In genomic region chr7:135121868-135122267, GRCh38 we compare ENCODE assay signal across 13 cellular contexts.
"Had no signal": no experiment of that assay in that cellular context is flagged by ENCODE, and none has a peak within 500 bp of the region (broad histone marks: within the 10 kb centered on the region; RNA-seq: fewer than 3 reads in every experiment).

No MANE protein-coding gene starts in this region.

- H3K27me3 ChIP-seq: brain microvascular endothelial cell, sigmoid colon had no signal

- H3K9me3 ChIP-seq: sigmoid colon had no signal

- DNase-seq: activated CD4-positive, alpha-beta T cell treated with anti-CD3 and anti-CD28 coated beads, Interleukin-2, amount 50 U/mL, for 4 hours; activated CD4-positive, CD25-positive, alpha-beta regulatory T cell treated with anti-CD3 and anti-CD28 coated beads, Interleukin-2, amount 50 U/mL, for 72 hours; activated CD8-positive, alpha-beta memory T cell treated with anti-CD3 and anti-CD28 coated beads, Interleukin-2, amount 10 ng/mL, durations not matched to agents 7 days and 5 days; activated effector memory CD4-positive, alpha-beta T cell treated with anti-CD3 and anti-CD28 coated beads, Interleukin-2, amount 50 U/mL, for 16 hours; activated T-cell treated with anti-CD3 and anti-CD28 coated beads, Interleukin-2, amount 50 U/mL, for 24 hours; brain microvascular endothelial cell; left ventricle myocardium superior; mesenchymal stem cell; nephron progenitor cell; sigmoid colon; stimulated activated CD4-positive, alpha-beta T cell treated with anti-CD3 and anti-CD28 coated beads, Interleukin-12 subunit alpha, Interleukin-12 subunit beta, amount 100 ng/mL, for 4 hours; stimulated activated naive CD4-positive, alpha-beta T cell treated with Interleukin-2 at 50 U/mL for 16 hours had no signal

- H3K4me3 ChIP-seq: sigmoid colon had no signal

- H3K36me3 ChIP-seq: brain microvascular endothelial cell, sigmoid colon had no signal

- ATAC-seq: activated CD8-positive, alpha-beta memory T cell treated with anti-CD3 and anti-CD28 coated beads, Interleukin-2, amount 10 ng/mL, durations not matched to agents 7 days and 5 days; activated naive CD4-positive, alpha-beta T cell treated with anti-CD3 and anti-CD28 coated beads, Interleukin-2, amount 50 U/mL, for 72 hours; left ventricle myocardium superior had no signal

- H3K27ac ChIP-seq: brain microvascular endothelial cell, sigmoid colon had no signal
